10 cellular contexts compared by ENCODE assay signal in genomic region chr19:12773571-12773970, GRCh38. TPM values are rescaled to one million over a fixed set of nuclear protein-coding genes. Genes with fewer than 3 reads are reported as not detected.
DNase-seq lines count a peak whose midpoint lies in the region; ATAC-seq, FAIRE-seq and TF ChIP-seq lines count a peak whose summit lies in the region.
"Had no signal": no experiment of that assay in that cellular context is flagged by ENCODE, and none has a peak within 500 bp of the region (broad histone marks: within the 10 kb centered on the region; RNA-seq: fewer than 3 reads in every experiment).

No MANE protein-coding gene starts in this region.

- TF ChIP-seq RAD21 in GM12878 (IDR thresholded peaks at IDR 0.05; ENCODE audit: insufficient read depth, low read depth, low read length) (peak; percentile 29; the same call in 1 of the 2 replicates), neural cell (conservative IDR thresholded peaks at IDR 0.05) (no peak)

- no peak overlapping the region for H3K27ac Mint-ChIP-seq in activated CD4-positive, alpha-beta T cell treated with anti-CD3 and anti-CD28 coated beads for 36 hours

- TF ChIP-seq EP300 in GM12878 (IDR thresholded peaks at IDR 0.05; ENCODE audit: borderline replicate concordance in 1 of 2, control insufficient read depth in 1 of 2, low read depth in 2 of 2, low read length in 2 of 2) (no peak), neural cell (conservative IDR thresholded peaks at IDR 0.05; ENCODE audit: poor library complexity, severe bottlenecking) (no peak), stomach (IDR thresholded peaks at IDR 0.05) (no peak)

- H4K20me1 ChIP-seq in GM12878 (ENCODE audit: control insufficient read depth, insufficient read depth), result no peaks in the 10 kb centered on the region
- no peaks in the 10 kb centered on the region for H4K20me1 ChIP-seq in neural cell (ENCODE audit: insufficient read depth)

- no peaks in the 10 kb centered on the region for H3K27me3 ChIP-seq in GM12878 (replicated peaks in 1 of 2; ENCODE audit: control insufficient read depth in 2 of 2, insufficient read depth in 2 of 2, low read length in 1 of 2)
- H3K27me3 ChIP-seq in neural cell (ENCODE audit: insufficient read depth, low read depth, low read length), result no peaks in the 10 kb centered on the region
- no peaks in the 10 kb centered on the region for H3K27me3 ChIP-seq in stomach

- H3K36me3 Mint-ChIP-seq in activated CD4-positive, alpha-beta T cell treated with anti-CD3 and anti-CD28 coated beads for 36 hours (ENCODE audit: low read depth), result no peaks in the 10 kb centered on the region

- POLR2A ChIA-PET in activated CD4-positive, alpha-beta T cell treated with anti-CD3 and anti-CD28 coated beads for 36 hours (lab: Charles Lee), result no interaction called here
- POLR2A ChIA-PET in GM12878 (lab: Charles Lee), result interaction anchor here (0.6 to 2.1 kb wide), 5 partner anchors 11 to 410 kb away, joined by 3 to 16 read pairs (median 4); partner anchors contain the start of gene JUNB

- H3K36me3 ChIP-seq in GM12878 (ENCODE audit: control insufficient read depth in 2 of 2, insufficient read depth in 2 of 2, low read length in 1 of 2) (no peaks in the 10 kb centered on the region), neural cell (ENCODE audit: insufficient read depth, low read length) (no peaks in the 10 kb centered on the region), stomach (peaks cover 0 to 29% (median 19%) of the 10 kb centered on the region in 4 donors)

- FAIRE-seq in GM12878 (lab: Jason Lieb, UNC), result no peak
- FAIRE-seq: H54 had no signal

- SMC1A ChIA-PET in GM12878 (lab: Charles Lee; ENCODE audit: uncharacterized antibody, unreplicated experiment), result interaction anchor here (0.6 to 3.7 kb wide), 3 partner anchors 20 to 26 kb away, joined by 3 to 25 read pairs (median 4); no protein-coding TSS in a partner anchor

- DNase-seq in activated CD4-positive, alpha-beta T cell treated with anti-CD3 and anti-CD28 coated beads for 36 hours, result peak; percentile 25
- DNase-seq in activated CD4-positive, alpha-beta T cell treated with anti-CD3 and anti-CD28 coated beads for 1 hour, result no peak
- DNase-seq in LNCaP clone FGC (ENCODE audit: low read depth) (no peak), GM12878 (ENCODE audit: low read depth, low spot score) (no peak), stomach (no peak), T1000 (lab: John Stamatoyannopoulos, UW) (no peak)
- DNase-seq: NCI-H1436 had no signal

- H3K4me1 Mint-ChIP-seq in activated CD4-positive, alpha-beta T cell treated with anti-CD3 and anti-CD28 coated beads for 36 hours, result peaks cover 24% of the 10 kb centered on the region

- H2AFZ ChIP-seq in GM12878 (ENCODE audit: control insufficient read depth, low read depth, low read length) (no peak overlapping the region), neural cell (ENCODE audit: low read depth, low read length) (no peak overlapping the region)

- in situ Hi-C loops in GM12878 (cut with MboI), result no loop called here

- TF ChIP-seq POLR2A in GM12878 (IDR thresholded peaks at IDR 0.05; ENCODE audit: low read depth, low read length) (no peak), stomach (IDR thresholded peaks at IDR 0.05) (no peak)

- ATAC-seq in activated CD4-positive, alpha-beta T cell treated with anti-CD3 and anti-CD28 coated beads for 36 hours, result no peak
- ATAC-seq in GM12878, result no peak
- ATAC-seq in HG02970 (IDR thresholded peaks at IDR 0.05; ENCODE audit: low FRiP score, unreplicated experiment), result no peak

- TF ChIP-seq CTCF in LNCaP clone FGC (IDR thresholded peaks at IDR 0.05; ENCODE audit: control insufficient read depth, extremely low read depth, insufficient read depth) (0 out of 2 replicates have a peak, but pooled peaks have one; percentile 9), GM12878 (IDR thresholded peaks at IDR 0.05 in 2 of 3, conservative IDR thresholded peaks at IDR 0.05 in 1 of 3; ENCODE audit: control insufficient read depth in 2 of 3, extremely low read depth in 1 of 3, insufficient read depth in 1 of 3, low read depth in 3 of 3, low read length in 3 of 3) (peak; percentile 18 to 40 (median 23); a peak in 3 of 6 replicates), neural cell (IDR thresholded peaks at IDR 0.05; ENCODE audit: poor library complexity, severe bottlenecking) (peak; percentile 49), stomach (IDR thresholded peaks at IDR 0.05) (no peak)

- H3F3A ChIP-seq in neural cell (ENCODE audit: insufficient read depth, low read length, poor library complexity, severe bottlenecking), result no peaks in the 10 kb centered on the region

- H3K4me3 Mint-ChIP-seq in activated CD4-positive, alpha-beta T cell treated with anti-CD3 and anti-CD28 coated beads for 36 hours, result peak overlapping the region; percentile 3

- 87% methylated on average over 2 of the region's 2 CpGs for WGBS in GM12878 (ENCODE audit: insufficient coverage, insufficient replicate concordance, low lambda C conversion rate, missing lambda C conversion rate)
- WGBS in stomach, 5 donors, result 87 to 100% (median 90%) methylated on average over 2 of the region's 2 CpGs

- H3K9me2 ChIP-seq in neural cell (ENCODE audit: insufficient read depth, low read length), result no peaks in the 10 kb centered on the region

- H3K9me3 ChIP-seq in GM12878 (replicated peaks; ENCODE audit: control insufficient read depth, insufficient read depth, low read length) (no peaks in the 10 kb centered on the region), neural cell (ENCODE audit: low read length) (no peaks in the 10 kb centered on the region), stomach (no peaks in the 10 kb centered on the region)

- CTCF ChIA-PET in activated CD4-positive, alpha-beta T cell treated with anti-CD3 and anti-CD28 coated beads for 36 hours (lab: Charles Lee), result interaction anchor here (0.6 to 12.0 kb wide), 6 partner anchors 9 to 959 kb away, joined by 3 to 285 read pairs (median 4); partner anchors contain the start of genes JUNB and THSD8
- CTCF ChIA-PET in GM12878 (lab: Yijun Ruan, JAX), result interaction anchor here (0.5 to 12.1 kb wide), 12 partner anchors 7 to 192 kb away, joined by 3 to 537 read pairs (median 6); partner anchors contain the start of genes JUNB and RNASEH2A

- intact Hi-C loops in activated CD4-positive, alpha-beta T cell treated with anti-CD3 and anti-CD28 coated beads for 36 hours (cut with DNase I, micrococcal nuclease), result no loop called here
- intact Hi-C loops in GM12878 (cut with micrococcal nuclease; ENCODE audit: unreplicated experiment) (no loop called here), stomach (cut with DNase I; ENCODE audit: low total_unique reads) (no loop called here)

- RAD21 ChIA-PET in GM12878 (lab: Charles Lee; ENCODE audit: unreplicated experiment), result interaction anchor here (0.7 to 1.7 kb wide), 5 partner anchors 19 to 110 kb away, joined by 3 to 15 read pairs (median 5); no protein-coding TSS in a partner anchor

- no peaks in the 10 kb centered on the region for H3K9me3 Mint-ChIP-seq in activated CD4-positive, alpha-beta T cell treated with anti-CD3 and anti-CD28 coated beads for 36 hours (ENCODE audit: low read depth)

- H3K27me3 Mint-ChIP-seq in activated CD4-positive, alpha-beta T cell treated with anti-CD3 and anti-CD28 coated beads for 36 hours, result no peaks in the 10 kb centered on the region

- H3K4me3 ChIP-seq in LNCaP clone FGC (ENCODE audit: low read depth, low read length) (no peak overlapping the region), GM12878 (no peak overlapping the region), neural cell (ENCODE audit: low read length) (no peak overlapping the region), stomach (no peak overlapping the region)

- TSS peak; percentile 56 for BruUV-seq in GM12878 (replicated peaks; lab: Mats Ljungman, UMichigan)

- peaks cover 4% of the 10 kb centered on the region for H3K4me1 ChIP-seq in GM12878 (ENCODE audit: control insufficient read depth, insufficient read depth, low read length)
- peaks cover 10 to 47% (median 44%) of the 10 kb centered on the region in 4 donors for H3K4me1 ChIP-seq in stomach

- H3K9ac ChIP-seq in GM12878 (ENCODE audit: control insufficient read depth, insufficient read depth, low read length), result no peak overlapping the region
- H3K9ac ChIP-seq in neural cell (ENCODE audit: low read length), result no peak overlapping the region

- H3K79me2 ChIP-seq in GM12878 (ENCODE audit: control insufficient read depth, insufficient read depth, low read length), result peaks cover 2% of the 10 kb centered on the region
- H3K79me2 ChIP-seq in neural cell (replicated peaks; ENCODE audit: insufficient read depth, low read length), result no peaks in the 10 kb centered on the region

- no peak overlapping the region for H3K4me2 ChIP-seq in GM12878 (ENCODE audit: control insufficient read depth, insufficient read depth)
- H3K4me2 ChIP-seq in neural cell (ENCODE audit: low read length), result no peak overlapping the region

- H3K27ac ChIP-seq in GM12878 (ENCODE audit: control insufficient read depth, insufficient read depth), result no peak overlapping the region
- H3K27ac ChIP-seq in neural cell (ENCODE audit: low read length), result no peak overlapping the region
- no peak overlapping the region for H3K27ac ChIP-seq in stomach

RNA-seq across cellular contexts. Expression of gene HOOK2, which starts 1.8 kb away (rescaled TPM):
- 10 to 100 TPM; 20.4 to 20.9 TPM for total RNA-seq in activated CD4-positive, alpha-beta T cell treated with anti-CD3 and anti-CD28 coated beads for 36 hours
- 23.1 and 31.7 TPM in 2 replicates for total RNA-seq in GM12878 (2013; cell fraction: nucleolus; rRNA removed)
- total RNA-seq in GM12878 (2014; rRNA removed), result 5.8 and 6.8 TPM in 2 replicates
- total RNA-seq in GM12878 (2014; rRNA removed; fragmentation: Illumina TruSeq; extraction: Trizol), result 3.4 and 3.8 TPM in 2 replicates
- 6.4 and 8.3 TPM in 2 replicates for total RNA-seq in GM12878 (2021)
- 6.3 TPM for polyA plus RNA-seq in GM12878 (2011; ENCODE audit: low read depth)
- polyA plus RNA-seq in GM12878 (2011; rRNA removed), result 3.3 and 3.5 TPM in 2 replicates
- polyA plus RNA-seq in GM12878 (2011; cell fraction: cytosol; rRNA removed), result 3.0 and 3.4 TPM in 2 replicates
- 14.3 and 19.5 TPM in 2 replicates for polyA plus RNA-seq in GM12878 (2011; cell fraction: nucleus; rRNA removed)
- polyA plus RNA-seq in GM12878 (2012), result 11.6 and 13.2 TPM in 2 replicates
- polyA plus RNA-seq in GM12878 (2014; fragmentation: Illumina TruSeq; extraction: Trizol), result 4.4 and 5.6 TPM in 2 replicates
- polyA plus RNA-seq in GM12878 (2014; fragmentation: Nextera tagmentation; extraction: Ambion mirVana), result 1 to 10 TPM; 1.5 TPM
- 8.6 and 9.6 TPM in 2 replicates for polyA plus RNA-seq in GM12878 (2014; rRNA removed)
- 1 to 10 TPM; 7.5 to 9.2 TPM for polyA plus RNA-seq in GM12878 (2016; fragmentation: Nextera tagmentation; extraction: Ambion mirVana)
- 1.9 and 5.6 TPM in 2 replicates for polyA minus RNA-seq in GM12878 (2011; rRNA and poly(A)+ RNA removed)
- polyA minus RNA-seq in GM12878 (2011; cell fraction: cytosol; rRNA and poly(A)+ RNA removed), result not detected in 2 replicates
- 5.7 and 8.6 TPM in 2 replicates for polyA minus RNA-seq in GM12878 (2011; cell fraction: nucleus; rRNA and poly(A)+ RNA removed)
- polyA plus RNA-seq in neural cell, result 28.4 and 44.3 TPM in 2 replicates
- 14.9 and 16.1 TPM in 2 replicates for polyA minus RNA-seq in neural cell
- 100 to 1,000 TPM in 3 of 5 donors, 10 to 100 TPM in 2; 33.0 to 797 (median 303) TPM for total RNA-seq in stomach
- polyA plus RNA-seq in stomach, result 10 to 100 TPM; 30.1 to 74.1 (median 66.7) TPM

RNA-seq across cellular contexts. Expression of gene JUNB, which starts 17.7 kb away (rescaled TPM):
- 100 to 1,000 TPM; 375 to 412 TPM for total RNA-seq in activated CD4-positive, alpha-beta T cell treated with anti-CD3 and anti-CD28 coated beads for 36 hours
- 202 and 232 TPM in 2 replicates for total RNA-seq in GM12878 (2013; cell fraction: nucleolus; rRNA removed)
- total RNA-seq in GM12878 (2014; rRNA removed) (102 and 110 TPM in 2 replicates), GM12878 (2014; rRNA removed; fragmentation: Illumina TruSeq; extraction: Trizol) (15.2 and 17.0 TPM in 2 replicates), GM12878 (2021) (116 and 123 TPM in 2 replicates), stomach (100 to 1,000 TPM; 178 to 625 (median 336) TPM)
- 6.7 TPM for polyA plus RNA-seq in GM12878 (2011; ENCODE audit: low read depth)
- polyA plus RNA-seq in GM12878 (2011; rRNA removed) (17.2 and 65.1 TPM in 2 replicates), GM12878 (2014; fragmentation: Illumina TruSeq; extraction: Trizol) (0.51 and 4.8 TPM in 2 replicates), GM12878 (2014; fragmentation: Nextera tagmentation; extraction: Ambion mirVana) (1 to 10 TPM in 1 of 2 experiments, under 1 TPM in 1; 0.55 to 2.4 TPM), GM12878 (2014; rRNA removed) (144 and 154 TPM in 2 replicates), GM12878 (2016; fragmentation: Nextera tagmentation; extraction: Ambion mirVana) (10 to 100 TPM; 71.6 to 96.6 TPM), neural cell (18.7 and 29.4 TPM in 2 replicates), stomach (100 to 1,000 TPM; 128 to 152 (median 136) TPM)
- polyA plus RNA-seq in GM12878 (2011; cell fraction: cytosol; rRNA removed), result 146 and 179 TPM in 2 replicates
- polyA plus RNA-seq in GM12878 (2011; cell fraction: nucleus; rRNA removed), result 238 and 308 TPM in 2 replicates
- polyA plus RNA-seq in GM12878 (2012), result 47.0 and 94.2 TPM in 2 replicates
- 20.8 and 48.9 TPM in 2 replicates for polyA minus RNA-seq in GM12878 (2011; rRNA and poly(A)+ RNA removed)
- 62.3 and 63.3 TPM in 2 replicates for polyA minus RNA-seq in GM12878 (2011; cell fraction: cytosol; rRNA and poly(A)+ RNA removed)
- 99.1 and 140 TPM in 2 replicates for polyA minus RNA-seq in GM12878 (2011; cell fraction: nucleus; rRNA and poly(A)+ RNA removed)
- 14.1 and 26.8 TPM in 2 replicates for polyA minus RNA-seq in neural cell

RNA-seq across cellular contexts. Expression of gene BEST2, which starts 22.0 kb away (rescaled TPM):
- total RNA-seq in activated CD4-positive, alpha-beta T cell treated with anti-CD3 and anti-CD28 coated beads for 36 hours, result not detected
- total RNA-seq in GM12878 (2013; cell fraction: nucleolus; rRNA removed), result not detected in 2 replicates
- total RNA-seq in GM12878 (2014; rRNA removed) (not detected in 2 replicates), GM12878 (2014; rRNA removed; fragmentation: Illumina TruSeq; extraction: Trizol) (not detected in 2 replicates), GM12878 (2021) (0.08 TPM in 1 of 2 replicates, not detected in the other), stomach (100 to 1,000 TPM in 1 of 5 donors, not detected in 4; 165 TPM)
- not detected for polyA plus RNA-seq in GM12878 (2011; ENCODE audit: low read depth)
- polyA plus RNA-seq in GM12878 (2011; rRNA removed) (not detected in 2 replicates), GM12878 (2014; fragmentation: Illumina TruSeq; extraction: Trizol) (not detected in 2 replicates), GM12878 (2014; fragmentation: Nextera tagmentation; extraction: Ambion mirVana) (not detected), GM12878 (2014; rRNA removed) (0.09 TPM in 1 of 2 replicates, not detected in the other), GM12878 (2016; fragmentation: Nextera tagmentation; extraction: Ambion mirVana) (not detected), neural cell (not detected in 2 replicates), stomach (under 1 TPM in 1 of 3 donors, not detected in 2; 0.08 TPM)
- polyA plus RNA-seq in GM12878 (2011; cell fraction: cytosol; rRNA removed), result 0.03 and 0.10 TPM in 2 replicates
- polyA plus RNA-seq in GM12878 (2011; cell fraction: nucleus; rRNA removed), result not detected in 2 replicates
- 0.15 and 0.20 TPM in 2 replicates for polyA plus RNA-seq in GM12878 (2012)
- polyA minus RNA-seq in GM12878 (2011; rRNA and poly(A)+ RNA removed), result not detected in 2 replicates
- polyA minus RNA-seq in GM12878 (2011; cell fraction: cytosol; rRNA and poly(A)+ RNA removed), result not detected in 2 replicates
- polyA minus RNA-seq in GM12878 (2011; cell fraction: nucleus; rRNA and poly(A)+ RNA removed), result not detected in 2 replicates
- polyA minus RNA-seq in neural cell, result not detected in 2 replicates

RNA-seq across cellular contexts. Expression of gene PRDX2, which starts 28.0 kb away (rescaled TPM):
- 100 to 1,000 TPM; 261 to 325 TPM for total RNA-seq in activated CD4-positive, alpha-beta T cell treated with anti-CD3 and anti-CD28 coated beads for 36 hours
- 52.5 and 53.2 TPM in 2 replicates for total RNA-seq in GM12878 (2013; cell fraction: nucleolus; rRNA removed)
- total RNA-seq in GM12878 (2014; rRNA removed), result 367 and 392 TPM in 2 replicates
- 230 and 258 TPM in 2 replicates for total RNA-seq in GM12878 (2014; rRNA removed; fragmentation: Illumina TruSeq; extraction: Trizol)
- total RNA-seq in GM12878 (2021), result 274 and 279 TPM in 2 replicates
- 150 TPM for polyA plus RNA-seq in GM12878 (2011; ENCODE audit: low read depth)
- 45.7 and 93.0 TPM in 2 replicates for polyA plus RNA-seq in GM12878 (2011; rRNA removed)
- polyA plus RNA-seq in GM12878 (2011; cell fraction: cytosol; rRNA removed), result 234 and 251 TPM in 2 replicates
- polyA plus RNA-seq in GM12878 (2011; cell fraction: nucleus; rRNA removed), result 136 and 184 TPM in 2 replicates
- 214 and 229 TPM in 2 replicates for polyA plus RNA-seq in GM12878 (2012)
- polyA plus RNA-seq in GM12878 (2014; fragmentation: Illumina TruSeq; extraction: Trizol), result 110 and 338 TPM in 2 replicates
- 100 to 1,000 TPM; 670 to 812 TPM for polyA plus RNA-seq in GM12878 (2014; fragmentation: Nextera tagmentation; extraction: Ambion mirVana)
- 327 and 338 TPM in 2 replicates for polyA plus RNA-seq in GM12878 (2014; rRNA removed)
- polyA plus RNA-seq in GM12878 (2016; fragmentation: Nextera tagmentation; extraction: Ambion mirVana), result 100 to 1,000 TPM; 349 to 384 TPM
- 69.4 and 109 TPM in 2 replicates for polyA minus RNA-seq in GM12878 (2011; rRNA and poly(A)+ RNA removed)
- 53.4 and 56.9 TPM in 2 replicates for polyA minus RNA-seq in GM12878 (2011; cell fraction: cytosol; rRNA and poly(A)+ RNA removed)
- 26.4 and 43.7 TPM in 2 replicates for polyA minus RNA-seq in GM12878 (2011; cell fraction: nucleus; rRNA and poly(A)+ RNA removed)
- polyA plus RNA-seq in neural cell, result 832 and 882 TPM in 2 replicates
- 318 and 324 TPM in 2 replicates for polyA minus RNA-seq in neural cell
- 100 to 1,000 TPM; 118 to 284 (median 129) TPM for total RNA-seq in stomach
- 100 to 1,000 TPM; 213 to 257 (median 240) TPM for polyA plus RNA-seq in stomach

RNA-seq across cellular contexts. Expression of gene THSD8, which starts 28.3 kb away (rescaled TPM):
- total RNA-seq in activated CD4-positive, alpha-beta T cell treated with anti-CD3 and anti-CD28 coated beads for 36 hours, result 10 to 100 TPM; 31.0 to 48.2 TPM
- total RNA-seq in GM12878 (2013; cell fraction: nucleolus; rRNA removed), result not detected in 2 replicates
- not detected in 2 replicates for total RNA-seq in GM12878 (2014; rRNA removed)
- total RNA-seq in GM12878 (2014; rRNA removed; fragmentation: Illumina TruSeq; extraction: Trizol), result 0.69 TPM in 1 of 2 replicates, not detected in the other
- total RNA-seq in GM12878 (2021), result 25.1 and 30.0 TPM in 2 replicates
- 3.9 TPM for polyA plus RNA-seq in GM12878 (2011; ENCODE audit: low read depth)
- polyA plus RNA-seq in GM12878 (2011; rRNA removed), result 5.6 and 8.8 TPM in 2 replicates
- polyA plus RNA-seq in GM12878 (2011; cell fraction: cytosol; rRNA removed), result 0.33 and 0.57 TPM in 2 replicates
- 0.19 TPM in 1 of 2 replicates, not detected in the other for polyA plus RNA-seq in GM12878 (2011; cell fraction: nucleus; rRNA removed)
- polyA plus RNA-seq in GM12878 (2012), result 7.8 and 13.1 TPM in 2 replicates
- polyA plus RNA-seq in GM12878 (2014; fragmentation: Illumina TruSeq; extraction: Trizol), result 10.9 and 12.5 TPM in 2 replicates
- polyA plus RNA-seq in GM12878 (2014; fragmentation: Nextera tagmentation; extraction: Ambion mirVana), result 10 to 100 TPM; 10.5 to 30.6 TPM
- 0.11 and 0.24 TPM in 2 replicates for polyA plus RNA-seq in GM12878 (2014; rRNA removed)
- 10 to 100 TPM; 30.6 to 32.3 TPM for polyA plus RNA-seq in GM12878 (2016; fragmentation: Nextera tagmentation; extraction: Ambion mirVana)
- polyA minus RNA-seq in GM12878 (2011; rRNA and poly(A)+ RNA removed), result 1.5 TPM in 1 of 2 replicates, not detected in the other
- polyA minus RNA-seq in GM12878 (2011; cell fraction: cytosol; rRNA and poly(A)+ RNA removed), result not detected in 2 replicates
- not detected in 2 replicates for polyA minus RNA-seq in GM12878 (2011; cell fraction: nucleus; rRNA and poly(A)+ RNA removed)
- not detected in 2 replicates for polyA plus RNA-seq in neural cell
- polyA minus RNA-seq in neural cell, result not detected in 2 replicates
- not detected for total RNA-seq in stomach
- polyA plus RNA-seq in stomach, result 1 to 10 TPM; 2.9 to 8.3 (median 5.1) TPM

Comparison
In these comparisons a context has a peak if more than half of its experiments do, and no peak if none do; other contexts are left out.
1. CTCF ChIP-seq: peak in LNCaP clone FGC (single experiment), GM12878 (3 of 3) and neural cell (single experiment); none in stomach (0 of 7).